Comparison of ENCODE assay signal across 8 cellular contexts in the genomic region with DNA sequence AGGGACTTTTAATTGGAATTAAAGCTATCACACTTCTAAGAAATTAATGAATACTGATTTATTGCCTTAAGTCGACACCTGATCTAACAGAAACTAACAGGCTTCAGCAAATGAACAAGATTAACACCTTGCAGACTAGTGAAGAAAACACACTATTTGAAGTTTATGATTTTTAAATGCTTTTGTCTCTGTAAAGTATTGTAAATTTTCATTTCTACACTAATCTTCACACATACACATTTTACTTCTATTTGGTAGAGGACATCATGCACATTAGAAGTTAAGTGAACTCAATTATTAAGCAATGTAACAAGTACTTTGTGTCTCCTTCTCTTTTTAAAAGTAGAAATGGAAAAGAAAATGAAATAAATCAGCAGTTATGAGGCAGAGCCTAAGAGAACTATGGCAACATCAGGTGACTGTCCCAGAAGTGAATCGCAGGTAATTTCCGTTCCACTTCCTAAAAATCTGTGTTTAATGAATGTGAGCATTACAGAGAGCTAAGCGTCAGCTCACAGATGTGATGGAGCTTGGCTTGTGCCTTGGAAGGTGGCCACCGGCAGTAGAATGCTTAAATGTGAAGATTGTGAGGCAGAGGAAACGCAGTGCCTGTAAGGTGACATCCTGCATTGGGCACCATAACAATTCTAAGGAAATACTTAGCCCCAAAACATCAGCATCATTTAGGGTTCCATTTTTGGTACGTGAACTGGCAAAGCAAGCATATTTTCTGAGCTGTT. TPM values are rescaled to one million over a fixed set of nuclear protein-coding genes. Genes with fewer than 3 reads are reported as not detected.
DNase-seq lines count a peak whose midpoint lies in the region; ATAC-seq, FAIRE-seq and TF ChIP-seq lines count a peak whose summit lies in the region.

No MANE protein-coding gene starts in this region.

- no peaks in the 10 kb centered on the region for H3K27me3 ChIP-seq in bronchial epithelial cell (ENCODE audit: control insufficient read depth, insufficient read depth, low read length)
- H3K27me3 ChIP-seq in mucosa of rectum (ENCODE audit: control insufficient read depth in 2 of 2, insufficient read depth in 2 of 2, low read length in 2 of 2): no peaks in the 10 kb centered on the region

- no peak for ATAC-seq in stimulated activated naive CD8-positive, alpha-beta T cell treated with anti-CD3 and anti-CD28 coated beads, Interleukin-15, Interleukin-2, amounts not matched to agents 100 U/mL and 50 U/mL, for 24 hours
- ATAC-seq in GM19023 (IDR thresholded peaks at IDR 0.05; ENCODE audit: unreplicated experiment) (no peak), left lobe of liver (no peak), GM21529 (IDR thresholded peaks at IDR 0.05; ENCODE audit: unreplicated experiment) (no peak)

- peaks cover 82% of the 10 kb centered on the region for H3K4me1 Mint-ChIP-seq in stimulated activated naive CD8-positive, alpha-beta T cell treated with anti-CD3 and anti-CD28 coated beads, Interleukin-15, Interleukin-2, amounts not matched to agents 100 ng/mL and 50 ng/mL, for 24 hours (ENCODE audit: low read depth)

- peaks cover 21% of the 10 kb centered on the region for H3K36me3 Mint-ChIP-seq in stimulated activated naive CD8-positive, alpha-beta T cell treated with anti-CD3 and anti-CD28 coated beads, Interleukin-15, Interleukin-2, amounts not matched to agents 100 ng/mL and 50 ng/mL, for 24 hours (ENCODE audit: low read depth)

- FAIRE-seq in bronchial epithelial cell (lab: Jason Lieb, UNC): no peak

- H3K27me3 Mint-ChIP-seq in stimulated activated naive CD8-positive, alpha-beta T cell treated with anti-CD3 and anti-CD28 coated beads, Interleukin-15, Interleukin-2, amounts not matched to agents 100 ng/mL and 50 ng/mL, for 24 hours: no peaks in the 10 kb centered on the region

- no peaks in the 10 kb centered on the region for H3K9me3 ChIP-seq in mucosa of rectum (ENCODE audit: control insufficient read depth in 2 of 2, low read length in 2 of 2)

- no peak for DNase-seq in stimulated activated naive CD8-positive, alpha-beta T cell treated with anti-CD3 and anti-CD28 coated beads, Interleukin-15, Interleukin-2, amounts not matched to agents 100 U/mL and 50 U/mL, for 24 hours
- DNase-seq in bronchial epithelial cell (ENCODE audit: low read depth) (no peak), left lobe of liver (ENCODE audit: low spot score) (no peak), occipital lobe (lab: John Stamatoyannopoulos, UW) (no peak)

- H3K27ac ChIP-seq in mucosa of rectum (ENCODE audit: low read depth in 2 of 2, low read length in 2 of 2): peak overlapping the region in 1 of 2 donors; percentile 100

- H3K36me3 ChIP-seq in bronchial epithelial cell (ENCODE audit: control insufficient read depth, insufficient read depth, low read length) (peaks cover 6% of the 10 kb centered on the region), mucosa of rectum (ENCODE audit: control insufficient read depth in 2 of 2, insufficient read depth in 2 of 2, low read length in 2 of 2) (peaks cover 4 to 7% of the 10 kb centered on the region in 2 donors)

- H3K4me3 Mint-ChIP-seq in stimulated activated naive CD8-positive, alpha-beta T cell treated with anti-CD3 and anti-CD28 coated beads, Interleukin-15, Interleukin-2, amounts not matched to agents 100 ng/mL and 50 ng/mL, for 24 hours: peak overlapping the region; percentile 93

- peak overlapping the region; percentile 99 for H3K9ac ChIP-seq in mucosa of rectum (ENCODE audit: low read depth in 1 of 2, low read length in 2 of 2)

- H3K4me3 ChIP-seq in bronchial epithelial cell (ENCODE audit: low read depth, low read length): peak overlapping the region; percentile 87
- peak overlapping the region; percentile 100 for H3K4me3 ChIP-seq in mucosa of rectum (ENCODE audit: low read length in 2 of 2)

- H3K4me1 ChIP-seq in mucosa of rectum (ENCODE audit: control insufficient read depth in 2 of 2, insufficient read depth in 2 of 2, low read length in 2 of 2): peaks cover 11 to 12% of the 10 kb centered on the region in 2 donors

- H3K9me3 Mint-ChIP-seq in stimulated activated naive CD8-positive, alpha-beta T cell treated with anti-CD3 and anti-CD28 coated beads, Interleukin-15, Interleukin-2, amounts not matched to agents 100 ng/mL and 50 ng/mL, for 24 hours: no peaks in the 10 kb centered on the region

- no peak for TF ChIP-seq CTCF in bronchial epithelial cell (IDR thresholded peaks at IDR 0.05; ENCODE audit: insufficient read depth, low read length, severe bottlenecking)

- H3K27ac Mint-ChIP-seq in stimulated activated naive CD8-positive, alpha-beta T cell treated with anti-CD3 and anti-CD28 coated beads, Interleukin-15, Interleukin-2, amounts not matched to agents 100 ng/mL and 50 ng/mL, for 24 hours: peak overlapping the region; percentile 87

RNA-seq across cellular contexts. Expression of a gene that starts 1.2 kb away (rescaled TPM):
- total RNA-seq in bronchial epithelial cell (112 and 154 TPM in 2 replicates), left lobe of liver (15.3 TPM), occipital lobe (215 TPM)

RNA-seq across cellular contexts. Expression of a gene that starts 31.8 kb away (rescaled TPM):
- not detected in 2 replicates for total RNA-seq in bronchial epithelial cell
- total RNA-seq in left lobe of liver: not detected
- total RNA-seq in occipital lobe: 6.9 TPM
